6 cellular contexts compared by ENCODE assay signal in the genomic region with DNA sequence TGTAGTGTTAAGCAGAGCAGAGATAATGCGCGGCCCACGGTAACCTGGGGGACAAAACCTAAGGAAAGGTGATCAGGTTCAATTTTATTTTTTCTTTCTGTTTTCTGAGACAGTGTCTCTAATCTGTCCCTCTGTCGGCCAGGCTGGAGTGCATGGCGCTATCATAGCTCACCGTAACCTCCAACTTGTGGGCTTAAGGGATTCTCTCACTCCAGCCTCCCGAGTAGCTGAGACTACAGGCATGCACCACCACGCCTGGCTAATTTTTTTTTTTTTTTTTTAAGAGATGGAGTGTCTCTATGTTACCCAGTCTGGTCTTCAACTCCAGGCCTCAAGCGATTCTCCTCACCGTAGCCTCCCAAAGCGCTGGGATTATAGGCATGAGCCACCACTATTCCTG. TPM values are rescaled to one million over a fixed set of nuclear protein-coding genes. Genes with fewer than 3 reads are reported as not detected.
DNase-seq lines count a peak whose midpoint lies in the region; ATAC-seq and TF ChIP-seq lines count a peak whose summit lies in the region.

No MANE protein-coding gene starts in this region.

- DNase-seq in IMR-90 (no peak), dorsolateral prefrontal cortex (no peak), prostate gland (ENCODE audit: low spot score) (no peak), DMS114 treated with DMSO at 0.1 percent for 48 hours (lab: John Stamatoyannopoulos, UW; ENCODE audit: unreplicated experiment) (no peak), COR-L47 (lab: John Stamatoyannopoulos, UW) (no peak)

- no peak overlapping the region for H2BK15ac ChIP-seq in IMR-90 (ENCODE audit: low read depth, low read length)

- POLR2A ChIA-PET in IMR-90 (lab: Charles Lee; ENCODE audit: unreplicated experiment), result no interaction called here

- no peak overlapping the region for H4K8ac ChIP-seq in IMR-90 (ENCODE audit: low read depth in 2 of 2, low read length in 2 of 2)

- no peak overlapping the region for H3K27ac ChIP-seq in IMR-90 (ENCODE audit: insufficient read depth, low read length)
- peak overlapping the region in 15 of 59 donors; percentile 9 to 79 (median 44) for H3K27ac ChIP-seq in dorsolateral prefrontal cortex
- peak overlapping the region; percentile 38 to 46 for H3K27ac ChIP-seq in prostate gland

- peak overlapping the region; percentile 70 for H3K4me2 ChIP-seq in IMR-90 (ENCODE audit: low read depth, low read length)

- H4K91ac ChIP-seq in IMR-90 (ENCODE audit: insufficient read depth, low read depth, low read length), result no peak overlapping the region

- TF ChIP-seq CTCF in IMR-90 (conservative IDR thresholded peaks at IDR 0.05; ENCODE audit: low read depth, low read length) (no peak), dorsolateral prefrontal cortex (IDR thresholded peaks at IDR 0.05 in 54 of 56, conservative IDR thresholded peaks at IDR 0.05 in 2 of 56; ENCODE audit: low read depth in 1 of 56, partially characterized antibody in 56 of 56) (no peak), prostate gland (IDR thresholded peaks at IDR 0.05) (no peak)

- in situ Hi-C loops in IMR-90 (cut with MboI; ENCODE audit: low sequenced_read_pairs), result no loop called here

- H3K23ac ChIP-seq in IMR-90 (ENCODE audit: low read depth, low read length), result no peak overlapping the region

- H4K5ac ChIP-seq in IMR-90 (ENCODE audit: low read depth, low read length), result no peak overlapping the region

- no peak overlapping the region for H3K14ac ChIP-seq in IMR-90 (replicated peaks; ENCODE audit: low read depth, low read length)

- peak overlapping the region; percentile 71 for H3K4me3 ChIP-seq in IMR-90 (ENCODE audit: insufficient read depth, low read depth, low read length)
- H3K4me3 ChIP-seq in dorsolateral prefrontal cortex, result peak overlapping the region; percentile 62 to 99 (median 77)
- peak overlapping the region; percentile 48 to 61 for H3K4me3 ChIP-seq in prostate gland

- CTCF ChIA-PET in IMR-90 (lab: Yijun Ruan, JAX), result no interaction called here

- H3K18ac ChIP-seq in IMR-90 (ENCODE audit: low read depth, low read length), result no peak overlapping the region

- no peak overlapping the region for H2BK5ac ChIP-seq in IMR-90 (ENCODE audit: low read depth, low read length, poor library complexity, severe bottlenecking)

- H3K9me1 ChIP-seq in IMR-90 (ENCODE audit: insufficient read depth, low read length), result 0 out of 2 replicates have a peak, but pooled peaks cover 3% of the 10 kb centered on the region

- H3K9me3 ChIP-seq in IMR-90 (ENCODE audit: control insufficient read depth, insufficient read depth, low read length), result no peaks in the 10 kb centered on the region
- no peaks in the 10 kb centered on the region for H3K9me3 ChIP-seq in prostate gland

- 40% methylated on average over 4 of the region's 11 CpGs; no CpG with 5 or more reads in 1 of the 2 experiments for WGBS in IMR-90 (ENCODE audit: extremely low coverage in 2 of 2, insufficient read length in 1 of 2), 2 experiments
- 55% methylated on average over 11 of the region's 11 CpGs for WGBS in prostate gland

- no peak for TF ChIP-seq RAD21 in IMR-90 (IDR thresholded peaks at IDR 0.05; ENCODE audit: low read length)

- TF ChIP-seq POLR2A in IMR-90 (IDR thresholded peaks at IDR 0.05; ENCODE audit: low read depth, low read length), result no peak
- TF ChIP-seq POLR2A in prostate gland (IDR thresholded peaks at IDR 0.05), result no peak

- no peak overlapping the region for H2AK9ac ChIP-seq in IMR-90 (replicated peaks; ENCODE audit: low read depth, low read length, poor library complexity)

- no TSS peak for BruUV-seq in IMR-90 (replicated peaks; lab: Mats Ljungman, UMichigan)

- H3K4ac ChIP-seq in IMR-90 (ENCODE audit: low read depth, low read length), result no peak overlapping the region

- no peak overlapping the region for H3K56ac ChIP-seq in IMR-90 (ENCODE audit: extremely low read depth, insufficient read depth, low read length)

- dilution Hi-C loops in IMR-90 (cut with HindIII; ENCODE audit: low sequenced_read_pairs, unreplicated experiment), result no loop called here

- no peak overlapping the region for H2AK5ac ChIP-seq in IMR-90 (ENCODE audit: low read depth, low read length)

- H2AFZ ChIP-seq in IMR-90 (replicated peaks; ENCODE audit: low read length, poor library complexity), result no peak overlapping the region

- no peak overlapping the region for H2BK120ac ChIP-seq in IMR-90 (ENCODE audit: low read depth, low read length)

- H3K27me3 ChIP-seq in IMR-90 (ENCODE audit: control insufficient read depth, insufficient read depth, low read length) (peaks cover 3% of the 10 kb centered on the region; the same call in 1 of the 2 replicates), dorsolateral prefrontal cortex (no peaks in the 10 kb centered on the region), prostate gland (replicated peaks; ENCODE audit: insufficient read depth) (no peaks in the 10 kb centered on the region)

- no peaks in the 10 kb centered on the region for H3K79me1 ChIP-seq in IMR-90 (ENCODE audit: low read depth in 1 of 2, low read length in 2 of 2)

- intact Hi-C loops in IMR-90 (cut with micrococcal nuclease) (no loop called here), dorsolateral prefrontal cortex (cut with DNase I) (loop anchor here in 1 of 2 donors (10.0 kb wide), 1 partner anchor 62 kb away; a partner anchor contains a TSS), prostate gland (cut with DNase I) (no loop called here)

- H3K9ac ChIP-seq in IMR-90 (ENCODE audit: low read depth, low read length), result no peak overlapping the region

- H4K20me1 ChIP-seq in IMR-90 (ENCODE audit: insufficient read depth, low read length), result no peaks in the 10 kb centered on the region

- no peak for ATAC-seq in IMR-90 (ENCODE audit: low read depth)
- ATAC-seq in GM18873 (IDR thresholded peaks at IDR 0.05; ENCODE audit: low FRiP score, unreplicated experiment), result no peak

- no peak overlapping the region for H2BK20ac ChIP-seq in IMR-90 (ENCODE audit: low read depth, low read length)

- no peaks in the 10 kb centered on the region for H3K36me3 ChIP-seq in IMR-90 (ENCODE audit: control insufficient read depth, insufficient read depth, low read length)
- no peaks in the 10 kb centered on the region for H3K36me3 ChIP-seq in prostate gland

- H3K4me1 ChIP-seq in IMR-90 (ENCODE audit: control insufficient read depth, insufficient read depth, low read length), result peaks cover 5% of the 10 kb centered on the region; the same call in 1 of the 2 replicates
- peaks cover 4% of the 10 kb centered on the region for H3K4me1 ChIP-seq in prostate gland (replicated peaks)

TF ChIP-seq in IMR-90, 13 proteins besides CTCF, POLR2A, EP300 and RAD21 (continues in another document):
- TF ChIP-seq FOS (IDR thresholded peaks at IDR 0.05; ENCODE audit: low read depth, low read length) (no peak), MAZ (IDR thresholded peaks at IDR 0.05; ENCODE audit: borderline replicate concordance, low read depth, low read length) (no peak), CEBPB (IDR thresholded peaks at IDR 0.05; ENCODE audit: low read depth, low read length) (no peak), CHD1 (IDR thresholded peaks at IDR 0.05; ENCODE audit: low read depth, low read length) (no peak), SMC3 (IDR thresholded peaks at IDR 0.05; ENCODE audit: low read depth, low read length) (no peak), RFX5 (IDR thresholded peaks at IDR 0.05; ENCODE audit: low read depth, low read length) (no peak), MXI1 (IDR thresholded peaks at IDR 0.05; ENCODE audit: borderline replicate concordance, low read depth, low read length) (no peak), RCOR1 (IDR thresholded peaks at IDR 0.05; ENCODE audit: insufficient replicate concordance, low read length) (no peak)
- TF ChIP-seq, protein P1, sequence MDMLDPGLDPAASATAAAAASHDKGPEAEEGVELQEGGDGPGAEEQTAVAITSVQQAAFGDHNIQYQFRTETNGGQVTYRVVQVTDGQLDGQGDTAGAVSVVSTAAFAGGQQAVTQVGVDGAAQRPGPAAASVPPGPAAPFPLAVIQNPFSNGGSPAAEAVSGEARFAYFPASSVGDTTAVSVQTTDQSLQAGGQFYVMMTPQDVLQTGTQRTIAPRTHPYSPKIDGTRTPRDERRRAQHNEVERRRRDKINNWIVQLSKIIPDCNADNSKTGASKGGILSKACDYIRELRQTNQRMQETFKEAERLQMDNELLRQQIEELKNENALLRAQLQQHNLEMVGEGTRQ (IDR thresholded peaks at IDR 0.05; ENCODE audit: low read depth, low read length), result no peak

RNA-seq across cellular contexts. Expression of a gene that starts 0.7 kb away (rescaled TPM):
- total RNA-seq in IMR-90 (2012; rRNA removed) (0.90 and 1.1 TPM in 2 replicates), dorsolateral prefrontal cortex (10 to 100 TPM in 13 of 120 experiments, 1 to 10 TPM in 107; 2.2 to 12.7 (median 7.2) TPM), prostate gland (1 to 10 TPM; 6.6 to 7.5 TPM)
- 2.4 TPM in 2 replicates for polyA plus RNA-seq in IMR-90 (2012; rRNA removed)
- 2.4 and 2.5 TPM in 2 replicates for polyA plus RNA-seq in IMR-90 (2012; cell fraction: cytosol; rRNA removed)
- polyA plus RNA-seq in IMR-90 (2012; cell fraction: nucleus; rRNA removed; ENCODE audit: low replicate concordance), result 0.97 and 1.2 TPM in 2 replicates

RNA-seq across cellular contexts. Expression of a gene that starts 23.5 kb away (rescaled TPM):
- total RNA-seq in IMR-90 (2012; rRNA removed) (0.83 and 0.90 TPM in 2 replicates), dorsolateral prefrontal cortex (10 to 100 TPM in 14 of 120 experiments, 1 to 10 TPM in 106; 1.3 to 18.3 (median 5.9) TPM), prostate gland (1 to 10 TPM; 6.4 to 7.4 TPM)
- 1.3 TPM in 2 replicates for polyA plus RNA-seq in IMR-90 (2012; rRNA removed)
- 0.40 and 0.43 TPM in 2 replicates for polyA plus RNA-seq in IMR-90 (2012; cell fraction: cytosol; rRNA removed)
- polyA plus RNA-seq in IMR-90 (2012; cell fraction: nucleus; rRNA removed; ENCODE audit: low replicate concordance), result 5.5 and 8.1 TPM in 2 replicates

RNA-seq across cellular contexts. Expression of a gene that starts 27.5 kb away (rescaled TPM):
- total RNA-seq in IMR-90 (2012; rRNA removed) (10.8 and 11.1 TPM in 2 replicates), dorsolateral prefrontal cortex (10 to 100 TPM; 21.8 to 43.6 (median 31.9) TPM), prostate gland (10 to 100 TPM; 41.7 to 48.8 TPM)
- 52.9 and 53.7 TPM in 2 replicates for polyA plus RNA-seq in IMR-90 (2012; rRNA removed)
- polyA plus RNA-seq in IMR-90 (2012; cell fraction: cytosol; rRNA removed), result 29.7 and 45.1 TPM in 2 replicates
- polyA plus RNA-seq in IMR-90 (2012; cell fraction: nucleus; rRNA removed; ENCODE audit: low replicate concordance), result 173 and 179 TPM in 2 replicates

RNA-seq across cellular contexts. Expression of a gene that starts 32.1 kb away (rescaled TPM):
- total RNA-seq in IMR-90 (2012; rRNA removed) (15.4 and 19.7 TPM in 2 replicates), dorsolateral prefrontal cortex (10 to 100 TPM; 25.0 to 72.0 (median 54.2) TPM), prostate gland (10 to 100 TPM; 35.9 to 37.7 TPM)
- 22.5 and 24.3 TPM in 2 replicates for polyA plus RNA-seq in IMR-90 (2012; rRNA removed)
- 16.2 and 17.8 TPM in 2 replicates for polyA plus RNA-seq in IMR-90 (2012; cell fraction: cytosol; rRNA removed)
- 11.0 and 16.5 TPM in 2 replicates for polyA plus RNA-seq in IMR-90 (2012; cell fraction: nucleus; rRNA removed; ENCODE audit: low replicate concordance)

RNA-seq across cellular contexts. Expression of a gene that starts 40.9 kb away (rescaled TPM):
- total RNA-seq in IMR-90 (2012; rRNA removed) (94.1 and 228 TPM in 2 replicates), dorsolateral prefrontal cortex (100 to 1,000 TPM in 24 of 120 experiments, 10 to 100 TPM in 96; 68.5 to 111 (median 91.1) TPM), prostate gland (100 to 1,000 TPM; 127 to 159 TPM)
- 203 and 251 TPM in 2 replicates for polyA plus RNA-seq in IMR-90 (2012; rRNA removed)
- polyA plus RNA-seq in IMR-90 (2012; cell fraction: cytosol; rRNA removed), result 38.0 and 140 TPM in 2 replicates
- polyA plus RNA-seq in IMR-90 (2012; cell fraction: nucleus; rRNA removed; ENCODE audit: low replicate concordance), result 17.4 and 98.8 TPM in 2 replicates
